Comparison of ENCODE assay signal across 16 cellular contexts in genomic region chr10:59460601-59461000, GRCh38.
DNase-seq lines count a peak whose midpoint lies in the region; TF ChIP-seq lines count a peak whose summit lies in the region.
"Had no signal": no experiment of that assay in that cellular context is flagged by ENCODE, and none has a peak within 500 bp of the region (broad histone marks: within the 10 kb centered on the region; RNA-seq: fewer than 3 reads in every experiment).

No MANE protein-coding gene starts in this region.

- H2AFZ ChIP-seq in osteoblast (ENCODE audit: low read length) = peak overlapping the region; percentile 16

- H4K20me1 ChIP-seq in osteoblast (ENCODE audit: insufficient read depth, low read length) = no peaks in the 10 kb centered on the region
- H4K20me1 ChIP-seq: BLaER1 treated with 17β-estradiol and CSF1 and Interleukin-3, amounts not matched to agents 10 nM and 100 nM had no signal

- intact Hi-C loops in posterior cingulate gyrus (cut with DNase I) = loop anchor here (10.0 kb wide), 1 partner anchor 114 kb away; no protein-coding TSS in a partner anchor

- H3K4me1 ChIP-seq in osteoblast (ENCODE audit: insufficient read depth, low read length) = no peaks in the 10 kb centered on the region
- H3K4me1 ChIP-seq: BLaER1 treated with 17β-estradiol and CSF1 and Interleukin-3, amounts not matched to agents 10 nM and 100 nM; Caco-2 had no signal

- no peaks in the 10 kb centered on the region for H3K79me2 ChIP-seq in osteoblast (ENCODE audit: insufficient read depth, low read length)

- no peaks in the 10 kb centered on the region for H3K27me3 ChIP-seq in osteoblast (ENCODE audit: insufficient read depth, low read length)
- H3K27me3 ChIP-seq: BLaER1 treated with 17β-estradiol and CSF1 and Interleukin-3, amounts not matched to agents 10 nM and 100 nM had no signal

- no peaks in the 10 kb centered on the region for H3K9me3 ChIP-seq in osteoblast (ENCODE audit: low read depth, low read length)
- H3K9me3 ChIP-seq: BLaER1 treated with 17β-estradiol and CSF1 and Interleukin-3, amounts not matched to agents 10 nM and 100 nM; Caco-2 had no signal

- H3K4me2 ChIP-seq in osteoblast (ENCODE audit: insufficient read depth, low read length) = no peak overlapping the region
- H3K4me2 ChIP-seq: BLaER1 treated with 17β-estradiol and CSF1 and Interleukin-3, amounts not matched to agents 10 nM and 100 nM had no signal

- DNase-seq in AG10803 (ENCODE audit: low read depth) (peak; percentile 1), osteoblast (ENCODE audit: insufficient read length, low spot score, missing footprints) (no peak), stromal cell of bone marrow (ENCODE audit: low read depth) (peak; percentile 47), posterior cingulate gyrus (no peak), NCI-H1092 (lab: John Stamatoyannopoulos, UW) (no peak)
- DNase-seq: ACHN; AML-193; Caco-2; Calu3; CD4-positive, alpha-beta T cell; CD8-positive, alpha-beta T cell; DMS79 treated with DMSO at 0.1 percent for 48 hours; GF-D8 had no signal

- H3K4me3 ChIP-seq in AG10803 (ENCODE audit: low read length) (no peak overlapping the region), osteoblast (ENCODE audit: insufficient read depth, low read length) (no peak overlapping the region)
- H3K4me3 ChIP-seq: BLaER1 treated with 17β-estradiol and CSF1 and Interleukin-3, amounts not matched to agents 10 nM and 100 nM had no signal

- TF ChIP-seq CTCF in AG10803 (conservative IDR thresholded peaks at IDR 0.05; ENCODE audit: low read length) (no peak), osteoblast (IDR thresholded peaks at IDR 0.05; ENCODE audit: extremely low read depth, low read depth, low read length) (no peak)

- no peak overlapping the region for H3K27ac ChIP-seq in osteoblast (ENCODE audit: low read depth, low read length)
- H3K27ac ChIP-seq: 22Rv1; BLaER1 treated with 17β-estradiol and CSF1 and Interleukin-3, amounts not matched to agents 10 nM and 100 nM; C4-2B had no signal

- H3K36me3 ChIP-seq in osteoblast (ENCODE audit: insufficient read depth, low read length) = no peaks in the 10 kb centered on the region
- H3K36me3 ChIP-seq: BLaER1 treated with 17β-estradiol and CSF1 and Interleukin-3, amounts not matched to agents 10 nM and 100 nM had no signal

Comparison
In these comparisons a context has a peak if more than half of its experiments do, and no peak if none do; other contexts are left out.
1. DNase-seq: peak in AG10803 (single experiment) and stromal cell of bone marrow (single experiment); none in osteoblast (single experiment), posterior cingulate gyrus (0 of 10) and NCI-H1092 (single experiment).